In genomic region chr19:9107375-9107774, GRCh38 we compare ENCODE assay signal across 38 cellular contexts. TPM values are rescaled to one million over a fixed set of nuclear protein-coding genes. Genes with fewer than 3 reads are reported as not detected.
"Had no signal": no experiment of that assay in that cellular context is flagged by ENCODE, and none has a peak within 500 bp of the region (broad histone marks: within the 10 kb centered on the region; RNA-seq: fewer than 3 reads in every experiment).

TSS of gene OR7G2 (minus strand) at chr19:9107475. CDS start at chr19:9103243, 4,232 bp downstream.

- H3K4me1 ChIP-seq: adrenal gland, ascending aorta, body of pancreas, breast epithelium had no signal

- H3K36me3 ChIP-seq: adrenal gland, ascending aorta, brain microvascular endothelial cell, breast epithelium, cardiac muscle cell had no signal

- H3K27me3 ChIP-seq: ascending aorta, brain microvascular endothelial cell, cardiac muscle cell had no signal

- DNase-seq: activated effector memory CD4-positive, alpha-beta T cell treated with anti-CD3 and anti-CD28 coated beads, Interleukin-2, amount 50 U/mL, for 16 hours; activated effector memory CD4-positive, alpha-beta T cell treated with Interleukin-2 at 50 U/mL for 16 hours; activated gamma-delta T cell; activated gamma-delta T cell treated with Interleukin-2 at 50 U/mL for 16 hours; activated naive CD4-positive, alpha-beta T cell; activated naive CD4-positive, alpha-beta T cell treated with anti-CD3 and anti-CD28 coated beads for 36 hours; activated naive CD4-positive, alpha-beta T cell treated with anti-CD3 and anti-CD28 coated beads, Interleukin-2, amount 10 ng/mL, durations not matched to agents 7 days and 5 days; activated naive CD4-positive, alpha-beta T cell treated with anti-CD3 and anti-CD28 coated beads, Interleukin-2, amount 50 U/mL, for 16 hours; activated naive CD4-positive, alpha-beta T cell treated with Interleukin-2 at 50 U/mL for 16 hours; activated naive CD8-positive, alpha-beta T cell treated with anti-CD3 and anti-CD28 coated beads for 36 hours; activated naive CD8-positive, alpha-beta T cell treated with anti-CD3 and anti-CD28 coated beads, Interleukin-2, amount 10 ng/mL, durations not matched to agents 7 days and 5 days; activated naive CD8-positive, alpha-beta T cell treated with anti-CD3 and anti-CD28 coated beads, Interleukin-2, amount 50 U/mL, for 24 hours; activated T-cell treated with anti-CD3 and anti-CD28 coated beads, Interleukin-2, amount 50 U/mL, for 1 hour; activated T-cell treated with anti-CD3 and anti-CD28 coated beads, Interleukin-2, amount 50 U/mL, for 24 hours; activated T-cell treated with anti-CD3 and anti-CD28 coated beads, Interleukin-2, amount 50 U/mL, for 4 hours; activated T-cell treated with anti-CD3 and anti-CD28 coated beads, Interleukin-2, amount 50 U/mL, for 48 hours; activated T-cell treated with anti-CD3 and anti-CD28 coated beads, Interleukin-2, amount 50 U/mL, for 72 hours; adrenal gland; amniotic stem cell; amygdala; anterior cingulate cortex; aorta; body of pancreas; brain microvascular endothelial cell; caudate nucleus; central memory CD4-positive, alpha-beta T cell; cerebellar nuclear complex had no signal

- H3K9me3 ChIP-seq: adrenal gland, ascending aorta, body of pancreas, breast epithelium had no signal

- H3K27ac ChIP-seq: adrenal gland, ascending aorta, body of pancreas, brain microvascular endothelial cell, breast epithelium, cardiac muscle cell had no signal

- FAIRE-seq: astrocyte had no signal

- H3K4me3 ChIP-seq: adrenal gland, ascending aorta, body of pancreas, breast epithelium, cardiac muscle cell had no signal

RNA-seq across cellular contexts. Expression of gene OR7G2, which starts in this region (rescaled TPM):
- total RNA-seq: activated naive CD4-positive, alpha-beta T cell treated with anti-CD3 and anti-CD28 coated beads for 36 hours; activated naive CD4-positive, alpha-beta T cell treated with anti-CD3 and anti-CD28 coated beads, Interleukin-2, amount 50 U/mL, for 72 hours; activated naive CD8-positive, alpha-beta T cell treated with anti-CD3 and anti-CD28 coated beads for 36 hours; activated naive CD8-positive, alpha-beta T cell treated with anti-CD3 and anti-CD28 coated beads, Interleukin-2, amount 10 ng/mL, durations not matched to agents 7 days and 5 days; activated T-cell treated with anti-CD3 and anti-CD28 coated beads, Interleukin-2, amount 50 U/mL, for 4 hours; activated T-cell treated with anti-CD3 and anti-CD28 coated beads, Interleukin-2, amount 50 U/mL, for 72 hours; activated T-helper 1 cell treated with anti-CD3 and anti-CD28 coated beads, Interleukin-12 subunit alpha, Interleukin-12 subunit beta, Interleukin-2, Interleukin-4 antibody, amounts not matched to agents 30 ng/mL and 10 ng/mL and 1 ng/mL, durations not matched to agents 14 hours and 24 hours and 36 hours; activated T-helper 17 cell treated with anti-CD3 and anti-CD28 coated beads, Interleukin-2, amount 50 U/mL, for 72 hours; activated T-helper 2 cell treated with anti-CD3 and anti-CD28 coated beads, Interferon-gamma antibody, Interleukin-2, Interleukin-4, amounts not matched to agents 10 μg/mL and 5 μg/mL and 100 μg/mL, durations not matched to agents 14 hours and 24 hours and 36 hours; adrenal gland; aorta; ascending aorta; astrocyte; body of pancreas; breast epithelium; cardiac muscle cell; cardiac septum; cerebellum; chondrocyte had no signal
